Comparison of ENCODE assay signal across 1 cellular context in genomic region chr11:1869427-1870325, GRCh38.
TF ChIP-seq lines count a peak whose summit lies in the region.

No MANE protein-coding gene starts in this region.

TF ChIP-seq in A549, 52 proteins besides CTCF, POLR2A, EP300 and RAD21:
- TF ChIP-seq HEYL (CRISPR knock-in tag; IDR thresholded peaks at IDR 0.05), result no peak
- TF ChIP-seq HOXB5 (CRISPR knock-in tag; IDR thresholded peaks at IDR 0.05), result no peak
- no peak for TF ChIP-seq FOSB (CRISPR knock-in tag; IDR thresholded peaks at IDR 0.05)
- no peak for TF ChIP-seq PBX3 (IDR thresholded peaks at IDR 0.05)
- TF ChIP-seq, protein P1, sequence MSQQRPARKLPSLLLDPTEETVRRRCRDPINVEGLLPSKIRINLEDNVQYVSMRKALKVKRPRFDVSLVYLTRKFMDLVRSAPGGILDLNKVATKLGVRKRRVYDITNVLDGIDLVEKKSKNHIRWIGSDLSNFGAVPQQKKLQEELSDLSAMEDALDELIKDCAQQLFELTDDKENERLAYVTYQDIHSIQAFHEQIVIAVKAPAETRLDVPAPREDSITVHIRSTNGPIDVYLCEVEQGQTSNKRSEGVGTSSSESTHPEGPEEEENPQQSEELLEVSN (IDR thresholded peaks at IDR 0.05; ENCODE audit: borderline replicate concordance, low read depth), result no peak
- no peak for TF ChIP-seq PHF8 (IDR thresholded peaks at IDR 0.05; ENCODE audit: borderline replicate concordance, low read depth)
- TF ChIP-seq JUN (IDR thresholded peaks at IDR 0.05), result no peak
- no peak for TF ChIP-seq ZSCAN20 (CRISPR knock-in tag; IDR thresholded peaks at IDR 0.05)
- TF ChIP-seq POLR2AphosphoS2 (conservative IDR thresholded peaks at IDR 0.05; ENCODE audit: low read length), result no peak
- no peak for TF ChIP-seq BCL3 (IDR thresholded peaks at IDR 0.05)
- TF ChIP-seq FOSL2 (IDR thresholded peaks at IDR 0.05), result no peak
- TF ChIP-seq FOSL2 (CRISPR knock-in tag; IDR thresholded peaks at IDR 0.05), result no peak
- no peak for TF ChIP-seq GATA3 (IDR thresholded peaks at IDR 0.05; ENCODE audit: borderline replicate concordance)
- TF ChIP-seq ESRRA (IDR thresholded peaks at IDR 0.05; ENCODE audit: borderline replicate concordance, low read length), result no peak
- no peak for TF ChIP-seq EHF (CRISPR knock-in tag; IDR thresholded peaks at IDR 0.05)
- TF ChIP-seq FOXS1 (CRISPR knock-in tag; IDR thresholded peaks at IDR 0.05), result no peak
- no peak for TF ChIP-seq CHD4 (IDR thresholded peaks at IDR 0.05; ENCODE audit: borderline replicate concordance)
- TF ChIP-seq HOXB13 (CRISPR knock-in tag; IDR thresholded peaks at IDR 0.05; ENCODE audit: low read depth), result no peak
